Comparison of ENCODE assay signal across 1 cellular context in the genomic region with DNA sequence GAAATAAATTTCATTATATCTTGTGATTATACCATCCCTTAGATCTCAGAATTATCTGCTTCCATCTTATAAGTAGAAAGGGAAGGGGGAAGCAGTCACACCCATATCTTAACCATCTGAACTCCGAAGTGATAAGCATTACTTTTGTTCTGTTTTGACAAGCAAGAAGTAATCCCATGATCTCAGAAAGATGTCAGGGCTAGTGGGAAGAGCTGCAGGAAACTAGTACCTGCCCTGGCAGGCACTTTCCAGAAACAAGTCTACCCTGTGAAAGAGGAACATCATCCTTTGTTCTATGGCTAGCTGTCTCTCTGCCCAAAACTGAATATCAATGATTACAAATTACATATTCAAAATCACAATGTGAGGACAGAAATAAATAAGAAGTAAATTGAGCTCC.
TF ChIP-seq lines count a peak whose summit lies in the region.

No MANE protein-coding gene starts in this region.

TF ChIP-seq in GM12878, 131 proteins besides CTCF, POLR2A, EP300 and RAD21 (continued from another document):
- TF ChIP-seq BCLAF1 (IDR thresholded peaks at IDR 0.05) (no peak), FOXK2 (IDR thresholded peaks at IDR 0.05) (no peak), RAD51 (IDR thresholded peaks at IDR 0.05) (no peak), JUNB (IDR thresholded peaks at IDR 0.05) (no peak), SUZ12 (IDR thresholded peaks at IDR 0.05; ENCODE audit: unreplicated experiment) (no peak), POU2F2 (IDR thresholded peaks at IDR 0.05; ENCODE audit: borderline replicate concordance, low read depth, low read length) (no peak), CHD1 (IDR thresholded peaks at IDR 0.05; ENCODE audit: low read depth, low read length) (no peak), TCF3 (IDR thresholded peaks at IDR 0.05; ENCODE audit: borderline replicate concordance, insufficient read depth, low read depth, low read length) (no peak), IRF3 (IDR thresholded peaks at IDR 0.05) (no peak), E2F4 (IDR thresholded peaks at IDR 0.05; ENCODE audit: low read depth, low read length) (no peak), SREBF1 (IDR thresholded peaks at IDR 0.05; ENCODE audit: low read length) (no peak)
- TF ChIP-seq, protein P1, sequence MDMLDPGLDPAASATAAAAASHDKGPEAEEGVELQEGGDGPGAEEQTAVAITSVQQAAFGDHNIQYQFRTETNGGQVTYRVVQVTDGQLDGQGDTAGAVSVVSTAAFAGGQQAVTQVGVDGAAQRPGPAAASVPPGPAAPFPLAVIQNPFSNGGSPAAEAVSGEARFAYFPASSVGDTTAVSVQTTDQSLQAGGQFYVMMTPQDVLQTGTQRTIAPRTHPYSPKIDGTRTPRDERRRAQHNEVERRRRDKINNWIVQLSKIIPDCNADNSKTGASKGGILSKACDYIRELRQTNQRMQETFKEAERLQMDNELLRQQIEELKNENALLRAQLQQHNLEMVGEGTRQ (IDR thresholded peaks at IDR 0.05; ENCODE audit: borderline replicate concordance, low read depth, low read length): no peak
